Comparison of ENCODE assay signal across 1 cellular context in the genomic region with DNA sequence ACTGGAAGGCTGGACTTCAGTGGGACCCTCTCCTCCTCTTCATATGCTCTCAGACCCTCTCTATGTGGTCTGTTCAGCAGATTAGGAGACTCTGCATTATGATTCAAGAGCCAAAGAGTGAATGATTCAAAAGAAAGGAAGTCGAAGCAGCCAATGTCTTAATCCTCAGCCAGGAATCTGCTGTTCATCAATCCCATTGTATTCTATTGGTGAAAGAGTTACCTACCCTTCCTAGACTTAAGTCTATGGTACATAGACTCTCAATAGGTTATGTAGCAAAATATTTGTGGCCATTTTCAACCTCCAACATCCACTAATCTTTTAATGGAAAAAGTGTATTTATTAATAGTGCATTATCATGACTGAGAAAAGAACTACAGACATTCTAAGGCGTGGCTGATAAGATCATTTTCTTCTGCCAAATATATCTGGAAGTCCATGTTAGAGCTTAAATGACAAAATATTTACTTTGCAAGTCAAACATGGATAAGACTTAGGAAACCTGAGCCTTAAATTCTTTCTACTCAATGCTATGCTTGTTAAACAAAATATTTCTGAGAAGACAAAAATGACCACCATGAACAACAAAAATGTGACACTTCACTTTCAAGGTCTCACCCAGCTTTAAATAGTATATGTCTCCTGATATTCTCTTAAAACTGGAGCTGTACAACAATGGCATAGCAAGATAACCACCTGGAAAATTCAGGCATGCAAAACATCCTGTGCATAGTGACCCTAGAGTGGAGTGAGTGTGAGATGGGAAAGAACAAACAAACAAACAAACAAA.
TF ChIP-seq lines count a peak whose summit lies in the region.

No MANE protein-coding gene starts in this region.

TF ChIP-seq in HepG2, 621 proteins besides CTCF, POLR2A, EP300 and RAD21 (continued from another document and continues in another):
- TF ChIP-seq ZFP90 (CRISPR knock-in tag; IDR thresholded peaks at IDR 0.05; ENCODE audit: borderline replicate concordance) (no peak), ATF1 (CRISPR knock-in tag; IDR thresholded peaks at IDR 0.05) (no peak), ZNF570 (CRISPR knock-in tag; IDR thresholded peaks at IDR 0.05; ENCODE audit: borderline replicate concordance) (no peak), FOXJ3 (CRISPR knock-in tag; IDR thresholded peaks at IDR 0.05; ENCODE audit: borderline replicate concordance) (peak; percentile 73; the same call in 1 of the 2 replicates), NRL (CRISPR knock-in tag; IDR thresholded peaks at IDR 0.05; ENCODE audit: borderline replicate concordance) (no peak), KLF16 (CRISPR knock-in tag; IDR thresholded peaks at IDR 0.05) (peak in 1 of 2 experiments; percentile 36; a peak in 1 of 4 replicates), XRCC5 (optimal IDR thresholded peaks at IDR 0.05; ENCODE audit: low read length) (no peak), TEAD2 (CRISPR knock-in tag; IDR thresholded peaks at IDR 0.05) (no peak), ZNF317 (CRISPR knock-in tag; IDR thresholded peaks at IDR 0.05) (0 out of 2 replicates have a peak, but pooled peaks have one; percentile 44), CCAR2 (optimal IDR thresholded peaks at IDR 0.05; ENCODE audit: low read depth, low read length) (no peak), EEA1 (CRISPR knock-in tag; IDR thresholded peaks at IDR 0.05; ENCODE audit: borderline replicate concordance) (no peak), ZNF644 (CRISPR knock-in tag; IDR thresholded peaks at IDR 0.05; ENCODE audit: low read depth) (no peak), FOXO1 (CRISPR knock-in tag; IDR thresholded peaks at IDR 0.05) (peak; percentile 58), YEATS4 (CRISPR knock-in tag; IDR thresholded peaks at IDR 0.05; ENCODE audit: borderline replicate concordance) (no peak), CBFB (CRISPR knock-in tag; IDR thresholded peaks at IDR 0.05) (no peak), ETV5 (CRISPR knock-in tag; IDR thresholded peaks at IDR 0.05; ENCODE audit: borderline replicate concordance) (no peak), SIX4 (CRISPR knock-in tag; IDR thresholded peaks at IDR 0.05) (peak; percentile 97), ZBTB1 (CRISPR knock-in tag; IDR thresholded peaks at IDR 0.05; ENCODE audit: borderline replicate concordance) (no peak), SOX13 (IDR thresholded peaks at IDR 0.05) (no peak), SOX13 (CRISPR knock-in tag; conservative IDR thresholded peaks at IDR 0.05 in 1 of 2, IDR thresholded peaks at IDR 0.05 in 1 of 2) (peak in 1 of 2 experiments; percentile 88; a peak in 2 of 4 replicates), MED1 (CRISPR knock-in tag; IDR thresholded peaks at IDR 0.05) (no peak; the same call in 1 of the 2 replicates), TEAD3 (CRISPR knock-in tag; optimal IDR thresholded peaks at IDR 0.05; ENCODE audit: borderline replicate concordance) (peak; percentile 24), ZBTB7B (CRISPR knock-in tag; IDR thresholded peaks at IDR 0.05) (no peak), NCOA2 (CRISPR knock-in tag; IDR thresholded peaks at IDR 0.05) (peak; percentile 96), CEBPB (IDR thresholded peaks at IDR 0.05; ENCODE audit: borderline replicate concordance, low read depth, low read length) (no peak), ZNF605 (CRISPR knock-in tag; IDR thresholded peaks at IDR 0.05) (no peak), SETDB1 (CRISPR knock-in tag; IDR thresholded peaks at IDR 0.05; ENCODE audit: borderline replicate concordance) (no peak), HMG20A (CRISPR knock-in tag; IDR thresholded peaks at IDR 0.05; ENCODE audit: borderline replicate concordance) (peak; percentile 51; the same call in 1 of the 2 replicates), GATA4 (IDR thresholded peaks at IDR 0.05; ENCODE audit: borderline replicate concordance, low read depth) (peak; percentile 36; the same call in 1 of the 2 replicates), ISL2 (CRISPR knock-in tag; IDR thresholded peaks at IDR 0.05) (peak; percentile 94), HNRNPUL1 (IDR thresholded peaks at IDR 0.05; ENCODE audit: low read depth, low read length) (no peak), ZNF205 (CRISPR knock-in tag; IDR thresholded peaks at IDR 0.05) (no peak), NCOA1 (CRISPR knock-in tag; IDR thresholded peaks at IDR 0.05) (no peak), ARNT2 (CRISPR knock-in tag; IDR thresholded peaks at IDR 0.05; ENCODE audit: low read depth) (no peak), PAWR (CRISPR knock-in tag; IDR thresholded peaks at IDR 0.05; ENCODE audit: borderline replicate concordance) (no peak), RCOR2 (CRISPR knock-in tag; IDR thresholded peaks at IDR 0.05) (no peak), CREM (IDR thresholded peaks at IDR 0.05) (peak; percentile 66; the same call in 1 of the 2 replicates), CREM (CRISPR knock-in tag; IDR thresholded peaks at IDR 0.05) (no peak), TAF15 (IDR thresholded peaks at IDR 0.05; ENCODE audit: low read depth, low read length, poor library complexity, severe bottlenecking) (no peak), CBX2 (IDR thresholded peaks at IDR 0.05; ENCODE audit: low read depth, low read length) (no peak), CBX2 (CRISPR knock-in tag; IDR thresholded peaks at IDR 0.05; ENCODE audit: low read depth) (no peak), MAF1 (CRISPR knock-in tag; IDR thresholded peaks at IDR 0.05; ENCODE audit: borderline replicate concordance) (no peak), JUNB (CRISPR knock-in tag; IDR thresholded peaks at IDR 0.05; ENCODE audit: borderline replicate concordance) (no peak)
- TF ChIP-seq, protein P1, sequence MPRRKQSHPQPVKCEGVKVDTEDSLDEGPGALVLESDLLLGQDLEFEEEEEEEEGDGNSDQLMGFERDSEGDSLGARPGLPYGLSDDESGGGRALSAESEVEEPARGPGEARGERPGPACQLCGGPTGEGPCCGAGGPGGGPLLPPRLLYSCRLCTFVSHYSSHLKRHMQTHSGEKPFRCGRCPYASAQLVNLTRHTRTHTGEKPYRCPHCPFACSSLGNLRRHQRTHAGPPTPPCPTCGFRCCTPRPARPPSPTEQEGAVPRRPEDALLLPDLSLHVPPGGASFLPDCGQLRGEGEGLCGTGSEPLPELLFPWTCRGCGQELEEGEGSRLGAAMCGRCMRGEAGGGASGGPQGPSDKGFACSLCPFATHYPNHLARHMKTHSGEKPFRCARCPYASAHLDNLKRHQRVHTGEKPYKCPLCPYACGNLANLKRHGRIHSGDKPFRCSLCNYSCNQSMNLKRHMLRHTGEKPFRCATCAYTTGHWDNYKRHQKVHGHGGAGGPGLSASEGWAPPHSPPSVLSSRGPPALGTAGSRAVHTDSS (CRISPR knock-in tag; conservative IDR thresholded peaks at IDR 0.05), result no peak
- TF ChIP-seq, protein P2, sequence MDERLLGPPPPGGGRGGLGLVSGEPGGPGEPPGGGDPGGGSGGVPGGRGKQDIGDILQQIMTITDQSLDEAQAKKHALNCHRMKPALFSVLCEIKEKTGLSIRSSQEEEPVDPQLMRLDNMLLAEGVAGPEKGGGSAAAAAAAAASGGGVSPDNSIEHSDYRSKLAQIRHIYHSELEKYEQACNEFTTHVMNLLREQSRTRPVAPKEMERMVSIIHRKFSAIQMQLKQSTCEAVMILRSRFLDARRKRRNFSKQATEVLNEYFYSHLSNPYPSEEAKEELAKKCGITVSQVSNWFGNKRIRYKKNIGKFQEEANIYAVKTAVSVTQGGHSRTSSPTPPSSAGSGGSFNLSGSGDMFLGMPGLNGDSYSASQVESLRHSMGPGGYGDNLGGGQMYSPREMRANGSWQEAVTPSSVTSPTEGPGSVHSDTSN (CRISPR knock-in tag; IDR thresholded peaks at IDR 0.05), result no peak
- TF ChIP-seq, protein P3, sequence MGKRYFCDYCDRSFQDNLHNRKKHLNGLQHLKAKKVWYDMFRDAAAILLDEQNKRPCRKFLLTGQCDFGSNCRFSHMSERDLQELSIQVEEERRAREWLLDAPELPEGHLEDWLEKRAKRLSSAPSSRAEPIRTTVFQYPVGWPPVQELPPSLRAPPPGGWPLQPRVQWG (CRISPR knock-in tag; IDR thresholded peaks at IDR 0.05; ENCODE audit: borderline replicate concordance, low read depth), result no peak
- TF ChIP-seq, protein P4, sequence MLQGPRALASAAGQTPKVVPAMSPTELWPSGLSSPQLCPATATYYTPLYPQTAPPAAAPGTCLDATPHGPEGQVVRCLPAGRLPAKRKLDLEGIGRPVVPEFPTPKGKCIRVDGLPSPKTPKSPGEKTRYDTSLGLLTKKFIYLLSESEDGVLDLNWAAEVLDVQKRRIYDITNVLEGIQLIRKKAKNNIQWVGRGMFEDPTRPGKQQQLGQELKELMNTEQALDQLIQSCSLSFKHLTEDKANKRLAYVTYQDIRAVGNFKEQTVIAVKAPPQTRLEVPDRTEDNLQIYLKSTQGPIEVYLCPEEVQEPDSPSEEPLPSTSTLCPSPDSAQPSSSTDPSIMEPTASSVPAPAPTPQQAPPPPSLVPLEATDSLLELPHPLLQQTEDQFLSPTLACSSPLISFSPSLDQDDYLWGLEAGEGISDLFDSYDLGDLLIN (CRISPR knock-in tag; IDR thresholded peaks at IDR 0.05; ENCODE audit: borderline replicate concordance), result no peak
- TF ChIP-seq, protein P5, sequence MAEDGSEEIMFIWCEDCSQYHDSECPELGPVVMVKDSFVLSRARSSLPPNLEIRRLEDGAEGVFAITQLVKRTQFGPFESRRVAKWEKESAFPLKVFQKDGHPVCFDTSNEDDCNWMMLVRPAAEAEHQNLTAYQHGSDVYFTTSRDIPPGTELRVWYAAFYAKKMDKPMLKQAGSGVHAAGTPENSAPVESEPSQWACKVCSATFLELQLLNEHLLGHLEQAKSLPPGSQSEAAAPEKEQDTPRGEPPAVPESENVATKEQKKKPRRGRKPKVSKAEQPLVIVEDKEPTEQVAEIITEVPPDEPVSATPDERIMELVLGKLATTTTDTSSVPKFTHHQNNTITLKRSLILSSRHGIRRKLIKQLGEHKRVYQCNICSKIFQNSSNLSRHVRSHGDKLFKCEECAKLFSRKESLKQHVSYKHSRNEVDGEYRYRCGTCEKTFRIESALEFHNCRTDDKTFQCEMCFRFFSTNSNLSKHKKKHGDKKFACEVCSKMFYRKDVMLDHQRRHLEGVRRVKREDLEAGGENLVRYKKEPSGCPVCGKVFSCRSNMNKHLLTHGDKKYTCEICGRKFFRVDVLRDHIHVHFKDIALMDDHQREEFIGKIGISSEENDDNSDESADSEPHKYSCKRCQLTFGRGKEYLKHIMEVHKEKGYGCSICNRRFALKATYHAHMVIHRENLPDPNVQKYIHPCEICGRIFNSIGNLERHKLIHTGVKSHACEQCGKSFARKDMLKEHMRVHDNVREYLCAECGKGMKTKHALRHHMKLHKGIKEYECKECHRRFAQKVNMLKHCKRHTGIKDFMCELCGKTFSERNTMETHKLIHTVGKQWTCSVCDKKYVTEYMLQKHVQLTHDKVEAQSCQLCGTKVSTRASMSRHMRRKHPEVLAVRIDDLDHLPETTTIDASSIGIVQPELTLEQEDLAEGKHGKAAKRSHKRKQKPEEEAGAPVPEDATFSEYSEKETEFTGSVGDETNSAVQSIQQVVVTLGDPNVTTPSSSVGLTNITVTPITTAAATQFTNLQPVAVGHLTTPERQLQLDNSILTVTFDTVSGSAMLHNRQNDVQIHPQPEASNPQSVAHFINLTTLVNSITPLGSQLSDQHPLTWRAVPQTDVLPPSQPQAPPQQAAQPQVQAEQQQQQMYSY (CRISPR knock-in tag; IDR thresholded peaks at IDR 0.05), result no peak
- TF ChIP-seq, protein P6, sequence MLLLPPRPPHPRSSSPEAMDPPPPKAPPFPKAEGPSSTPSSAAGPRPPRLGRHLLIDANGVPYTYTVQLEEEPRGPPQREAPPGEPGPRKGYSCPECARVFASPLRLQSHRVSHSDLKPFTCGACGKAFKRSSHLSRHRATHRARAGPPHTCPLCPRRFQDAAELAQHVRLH (CRISPR knock-in tag; IDR thresholded peaks at IDR 0.05; ENCODE audit: borderline replicate concordance, low read depth), result no peak
- TF ChIP-seq, protein P7, sequence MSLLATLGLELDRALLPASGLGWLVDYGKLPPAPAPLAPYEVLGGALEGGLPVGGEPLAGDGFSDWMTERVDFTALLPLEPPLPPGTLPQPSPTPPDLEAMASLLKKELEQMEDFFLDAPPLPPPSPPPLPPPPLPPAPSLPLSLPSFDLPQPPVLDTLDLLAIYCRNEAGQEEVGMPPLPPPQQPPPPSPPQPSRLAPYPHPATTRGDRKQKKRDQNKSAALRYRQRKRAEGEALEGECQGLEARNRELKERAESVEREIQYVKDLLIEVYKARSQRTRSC (CRISPR knock-in tag; IDR thresholded peaks at IDR 0.05; ENCODE audit: low read depth), result no peak
- TF ChIP-seq, protein P8, sequence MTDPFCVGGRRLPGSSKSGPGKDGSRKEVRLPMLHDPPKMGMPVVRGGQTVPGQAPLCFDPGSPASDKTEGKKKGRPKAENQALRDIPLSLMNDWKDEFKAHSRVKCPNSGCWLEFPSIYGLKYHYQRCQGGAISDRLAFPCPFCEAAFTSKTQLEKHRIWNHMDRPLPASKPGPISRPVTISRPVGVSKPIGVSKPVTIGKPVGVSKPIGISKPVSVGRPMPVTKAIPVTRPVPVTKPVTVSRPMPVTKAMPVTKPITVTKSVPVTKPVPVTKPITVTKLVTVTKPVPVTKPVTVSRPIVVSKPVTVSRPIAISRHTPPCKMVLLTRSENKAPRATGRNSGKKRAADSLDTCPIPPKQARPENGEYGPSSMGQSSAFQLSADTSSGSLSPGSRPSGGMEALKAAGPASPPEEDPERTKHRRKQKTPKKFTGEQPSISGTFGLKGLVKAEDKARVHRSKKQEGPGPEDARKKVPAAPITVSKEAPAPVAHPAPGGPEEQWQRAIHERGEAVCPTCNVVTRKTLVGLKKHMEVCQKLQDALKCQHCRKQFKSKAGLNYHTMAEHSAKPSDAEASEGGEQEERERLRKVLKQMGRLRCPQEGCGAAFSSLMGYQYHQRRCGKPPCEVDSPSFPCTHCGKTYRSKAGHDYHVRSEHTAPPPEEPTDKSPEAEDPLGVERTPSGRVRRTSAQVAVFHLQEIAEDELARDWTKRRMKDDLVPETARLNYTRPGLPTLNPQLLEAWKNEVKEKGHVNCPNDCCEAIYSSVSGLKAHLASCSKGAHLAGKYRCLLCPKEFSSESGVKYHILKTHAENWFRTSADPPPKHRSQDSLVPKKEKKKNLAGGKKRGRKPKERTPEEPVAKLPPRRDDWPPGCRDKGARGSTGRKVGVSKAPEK (CRISPR knock-in tag; IDR thresholded peaks at IDR 0.05; ENCODE audit: borderline replicate concordance), result no peak
- TF ChIP-seq, protein P9, sequence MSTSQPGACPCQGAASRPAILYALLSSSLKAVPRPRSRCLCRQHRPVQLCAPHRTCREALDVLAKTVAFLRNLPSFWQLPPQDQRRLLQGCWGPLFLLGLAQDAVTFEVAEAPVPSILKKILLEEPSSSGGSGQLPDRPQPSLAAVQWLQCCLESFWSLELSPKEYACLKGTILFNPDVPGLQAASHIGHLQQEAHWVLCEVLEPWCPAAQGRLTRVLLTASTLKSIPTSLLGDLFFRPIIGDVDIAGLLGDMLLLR (CRISPR knock-in tag; IDR thresholded peaks at IDR 0.05), result no peak
- TF ChIP-seq, protein P10, sequence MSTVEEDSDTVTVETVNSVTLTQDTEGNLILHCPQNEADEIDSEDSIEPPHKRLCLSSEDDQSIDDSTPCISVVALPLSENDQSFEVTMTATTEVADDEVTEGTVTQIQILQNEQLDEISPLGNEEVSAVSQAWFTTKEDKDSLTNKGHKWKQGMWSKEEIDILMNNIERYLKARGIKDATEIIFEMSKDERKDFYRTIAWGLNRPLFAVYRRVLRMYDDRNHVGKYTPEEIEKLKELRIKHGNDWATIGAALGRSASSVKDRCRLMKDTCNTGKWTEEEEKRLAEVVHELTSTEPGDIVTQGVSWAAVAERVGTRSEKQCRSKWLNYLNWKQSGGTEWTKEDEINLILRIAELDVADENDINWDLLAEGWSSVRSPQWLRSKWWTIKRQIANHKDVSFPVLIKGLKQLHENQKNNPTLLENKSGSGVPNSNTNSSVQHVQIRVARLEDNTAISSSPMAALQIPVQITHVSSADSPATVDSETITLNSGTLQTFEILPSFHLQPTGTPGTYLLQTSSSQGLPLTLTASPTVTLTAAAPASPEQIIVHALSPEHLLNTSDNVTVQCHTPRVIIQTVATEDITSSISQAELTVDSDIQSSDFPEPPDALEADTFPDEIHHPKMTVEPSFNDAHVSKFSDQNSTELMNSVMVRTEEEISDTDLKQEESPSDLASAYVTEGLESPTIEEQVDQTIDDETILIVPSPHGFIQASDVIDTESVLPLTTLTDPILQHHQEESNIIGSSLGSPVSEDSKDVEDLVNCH (CRISPR knock-in tag; IDR thresholded peaks at IDR 0.05), result no peak
